ENCODE assay signal across 9 cellular contexts in genomic region chr3:134765468-134765867, GRCh38.
"Had no signal": no experiment of that assay in that cellular context is flagged by ENCODE, and none has a peak within 500 bp of the region (broad histone marks: within the 10 kb centered on the region; RNA-seq: fewer than 3 reads in every experiment).

No MANE protein-coding gene starts in this region.

- H3K27ac ChIP-seq: GM23248 had no signal

- DNase-seq: GM23248, GOT3, H7, H9, HCEC 1CT, HFFc6 had no signal

- H3K4me3 ChIP-seq: GM23248, GM23338, HAP-1 had no signal

- H3K9me3 ChIP-seq: HAP-1 had no signal

- H3K4me1 ChIP-seq: HAP-1 had no signal

- H3K36me3 ChIP-seq: HAP-1 had no signal

- ATAC-seq: GM23338, HCT116 had no signal
